Comparison of ENCODE assay signal across 1 cellular context in the genomic region with DNA sequence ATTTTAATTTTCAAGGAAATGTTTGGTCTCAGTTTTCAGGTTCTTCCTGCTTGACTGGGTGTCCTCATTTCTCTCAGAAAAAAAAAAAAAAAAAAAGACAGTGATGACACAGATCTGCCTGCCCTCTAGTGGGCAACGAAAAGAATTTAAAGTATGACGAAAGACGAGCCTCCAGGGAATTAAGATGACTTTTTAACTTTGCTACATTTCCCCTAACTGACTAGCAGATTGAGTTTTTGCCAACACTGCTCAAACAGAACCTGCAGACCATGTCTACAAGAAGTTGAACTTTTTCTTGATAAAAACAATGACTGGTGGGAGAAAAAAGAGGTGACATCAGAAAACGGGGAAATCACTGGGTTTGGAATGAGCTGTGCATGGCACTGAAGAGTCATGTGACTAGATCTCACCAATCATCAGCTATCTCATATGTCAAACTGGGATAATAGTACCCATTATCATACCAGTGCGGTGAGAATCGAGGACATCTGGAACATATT.
A peak's percentile ranks its signal among the peaks of the same experiment; 100 is the strongest.
TF ChIP-seq lines count a peak whose summit lies in the region.

No MANE protein-coding gene starts in this region.

TF ChIP-seq in GM23338, 12 proteins besides CTCF, POLR2A, EP300 and RAD21 (continued from another document):
- TF ChIP-seq, protein P1, sequence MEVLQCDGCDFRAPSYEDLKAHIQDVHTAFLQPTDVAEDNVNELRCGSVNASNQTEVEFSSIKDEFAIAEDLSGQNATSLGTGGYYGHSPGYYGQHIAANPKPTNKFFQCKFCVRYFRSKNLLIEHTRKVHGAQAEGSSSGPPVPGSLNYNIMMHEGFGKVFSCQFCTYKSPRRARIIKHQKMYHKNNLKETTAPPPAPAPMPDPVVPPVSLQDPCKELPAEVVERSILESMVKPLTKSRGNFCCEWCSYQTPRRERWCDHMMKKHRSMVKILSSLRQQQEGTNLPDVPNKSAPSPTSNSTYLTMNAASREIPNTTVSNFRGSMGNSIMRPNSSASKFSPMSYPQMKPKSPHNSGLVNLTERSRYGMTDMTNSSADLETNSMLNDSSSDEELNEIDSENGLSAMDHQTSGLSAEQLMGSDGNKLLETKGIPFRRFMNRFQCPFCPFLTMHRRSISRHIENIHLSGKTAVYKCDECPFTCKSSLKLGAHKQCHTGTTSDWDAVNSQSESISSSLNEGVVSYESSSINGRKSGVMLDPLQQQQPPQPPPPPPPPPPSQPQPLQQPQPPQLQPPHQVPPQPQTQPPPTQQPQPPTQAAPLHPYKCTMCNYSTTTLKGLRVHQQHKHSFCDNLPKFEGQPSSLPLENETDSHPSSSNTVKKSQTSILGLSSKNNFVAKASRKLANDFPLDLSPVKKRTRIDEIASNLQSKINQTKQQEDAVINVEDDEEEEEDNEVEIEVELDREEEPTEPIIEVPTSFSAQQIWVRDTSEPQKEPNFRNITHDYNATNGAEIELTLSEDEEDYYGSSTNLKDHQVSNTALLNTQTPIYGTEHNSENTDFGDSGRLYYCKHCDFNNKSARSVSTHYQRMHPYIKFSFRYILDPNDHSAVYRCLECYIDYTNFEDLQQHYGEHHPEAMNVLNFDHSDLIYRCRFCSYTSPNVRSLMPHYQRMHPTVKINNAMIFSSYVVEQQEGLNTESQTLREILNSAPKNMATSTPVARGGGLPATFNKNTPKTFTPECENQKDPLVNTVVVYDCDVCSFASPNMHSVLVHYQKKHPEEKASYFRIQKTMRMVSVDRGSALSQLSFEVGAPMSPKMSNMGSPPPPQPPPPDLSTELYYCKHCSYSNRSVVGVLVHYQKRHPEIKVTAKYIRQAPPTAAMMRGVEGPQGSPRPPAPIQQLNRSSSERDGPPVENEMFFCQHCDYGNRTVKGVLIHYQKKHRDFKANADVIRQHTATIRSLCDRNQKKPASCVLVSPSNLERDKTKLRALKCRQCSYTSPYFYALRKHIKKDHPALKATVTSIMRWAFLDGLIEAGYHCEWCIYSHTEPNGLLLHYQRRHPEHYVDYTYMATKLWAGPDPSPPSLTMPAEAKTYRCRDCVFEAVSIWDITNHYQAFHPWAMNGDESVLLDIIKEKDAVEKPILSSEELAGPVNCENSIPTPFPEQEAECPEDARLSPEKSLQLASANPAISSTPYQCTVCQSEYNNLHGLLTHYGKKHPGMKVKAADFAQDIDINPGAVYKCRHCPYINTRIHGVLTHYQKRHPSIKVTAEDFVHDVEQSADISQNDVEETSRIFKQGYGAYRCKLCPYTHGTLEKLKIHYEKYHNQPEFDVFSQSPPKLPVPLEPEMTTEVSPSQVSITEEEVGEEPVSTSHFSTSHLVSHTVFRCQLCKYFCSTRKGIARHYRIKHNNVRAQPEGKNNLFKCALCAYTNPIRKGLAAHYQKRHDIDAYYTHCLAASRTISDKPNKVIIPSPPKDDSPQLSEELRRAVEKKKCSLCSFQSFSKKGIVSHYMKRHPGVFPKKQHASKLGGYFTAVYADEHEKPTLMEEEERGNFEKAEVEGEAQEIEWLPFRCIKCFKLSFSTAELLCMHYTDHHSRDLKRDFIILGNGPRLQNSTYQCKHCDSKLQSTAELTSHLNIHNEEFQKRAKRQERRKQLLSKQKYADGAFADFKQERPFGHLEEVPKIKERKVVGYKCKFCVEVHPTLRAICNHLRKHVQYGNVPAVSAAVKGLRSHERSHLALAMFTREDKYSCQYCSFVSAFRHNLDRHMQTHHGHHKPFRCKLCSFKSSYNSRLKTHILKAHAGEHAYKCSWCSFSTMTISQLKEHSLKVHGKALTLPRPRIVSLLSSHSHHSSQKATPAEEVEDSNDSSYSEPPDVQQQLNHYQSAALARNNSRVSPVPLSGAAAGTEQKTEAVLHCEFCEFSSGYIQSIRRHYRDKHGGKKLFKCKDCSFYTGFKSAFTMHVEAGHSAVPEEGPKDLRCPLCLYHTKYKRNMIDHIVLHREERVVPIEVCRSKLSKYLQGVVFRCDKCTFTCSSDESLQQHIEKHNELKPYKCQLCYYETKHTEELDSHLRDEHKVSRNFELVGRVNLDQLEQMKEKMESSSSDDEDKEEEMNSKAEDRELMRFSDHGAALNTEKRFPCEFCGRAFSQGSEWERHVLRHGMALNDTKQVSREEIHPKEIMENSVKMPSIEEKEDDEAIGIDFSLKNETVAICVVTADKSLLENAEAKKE (CRISPR knock-in tag; IDR thresholded peaks at IDR 0.05) = no peak
- TF ChIP-seq ZNF114 (CRISPR knock-in tag; IDR thresholded peaks at IDR 0.05) (no peak), CREB1 (CRISPR knock-in tag; IDR thresholded peaks at IDR 0.05; ENCODE audit: low read depth) (peak; percentile 79)
- TF ChIP-seq, protein P2, sequence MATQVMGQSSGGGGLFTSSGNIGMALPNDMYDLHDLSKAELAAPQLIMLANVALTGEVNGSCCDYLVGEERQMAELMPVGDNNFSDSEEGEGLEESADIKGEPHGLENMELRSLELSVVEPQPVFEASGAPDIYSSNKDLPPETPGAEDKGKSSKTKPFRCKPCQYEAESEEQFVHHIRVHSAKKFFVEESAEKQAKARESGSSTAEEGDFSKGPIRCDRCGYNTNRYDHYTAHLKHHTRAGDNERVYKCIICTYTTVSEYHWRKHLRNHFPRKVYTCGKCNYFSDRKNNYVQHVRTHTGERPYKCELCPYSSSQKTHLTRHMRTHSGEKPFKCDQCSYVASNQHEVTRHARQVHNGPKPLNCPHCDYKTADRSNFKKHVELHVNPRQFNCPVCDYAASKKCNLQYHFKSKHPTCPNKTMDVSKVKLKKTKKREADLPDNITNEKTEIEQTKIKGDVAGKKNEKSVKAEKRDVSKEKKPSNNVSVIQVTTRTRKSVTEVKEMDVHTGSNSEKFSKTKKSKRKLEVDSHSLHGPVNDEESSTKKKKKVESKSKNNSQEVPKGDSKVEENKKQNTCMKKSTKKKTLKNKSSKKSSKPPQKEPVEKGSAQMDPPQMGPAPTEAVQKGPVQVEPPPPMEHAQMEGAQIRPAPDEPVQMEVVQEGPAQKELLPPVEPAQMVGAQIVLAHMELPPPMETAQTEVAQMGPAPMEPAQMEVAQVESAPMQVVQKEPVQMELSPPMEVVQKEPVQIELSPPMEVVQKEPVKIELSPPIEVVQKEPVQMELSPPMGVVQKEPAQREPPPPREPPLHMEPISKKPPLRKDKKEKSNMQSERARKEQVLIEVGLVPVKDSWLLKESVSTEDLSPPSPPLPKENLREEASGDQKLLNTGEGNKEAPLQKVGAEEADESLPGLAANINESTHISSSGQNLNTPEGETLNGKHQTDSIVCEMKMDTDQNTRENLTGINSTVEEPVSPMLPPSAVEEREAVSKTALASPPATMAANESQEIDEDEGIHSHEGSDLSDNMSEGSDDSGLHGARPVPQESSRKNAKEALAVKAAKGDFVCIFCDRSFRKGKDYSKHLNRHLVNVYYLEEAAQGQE (IDR thresholded peaks at IDR 0.05; ENCODE audit: unreplicated experiment) = no peak
